ENCODE assay signal across 13 cellular contexts in genomic region chr17:56779306-56779705, GRCh38. TPM values are rescaled to one million over a fixed set of nuclear protein-coding genes. Genes with fewer than 3 reads are reported as not detected.
A peak's percentile ranks its signal among the peaks of the same experiment; 100 is the strongest.
DNase-seq lines count a peak whose midpoint lies in the region; ATAC-seq, FAIRE-seq and TF ChIP-seq lines count a peak whose summit lies in the region.
"Had no signal": no experiment of that assay in that cellular context is flagged by ENCODE, and none has a peak within 500 bp of the region (broad histone marks: within the 10 kb centered on the region; RNA-seq: fewer than 3 reads in every experiment).

No MANE protein-coding gene starts in this region.

- POLR2A ChIA-PET in MCF 10A (lab: Yijun Ruan, JAX), result interaction anchor here (0.7 to 2.7 kb wide), 7 partner anchors 56 to 186 kb away, joined by 3 to 19 read pairs (median 7); partner anchors contain the start of genes NOG and TRIM25

- H3K9ac ChIP-seq in SU-DHL-6 (ENCODE audit: low read length) (no peak overlapping the region), keratinocyte (ENCODE audit: control insufficient read depth, extremely low read depth, insufficient read depth, low read length) (no peak overlapping the region)

- no peaks in the 10 kb centered on the region for H3K9me1 ChIP-seq in keratinocyte (ENCODE audit: control insufficient read depth, extremely low read depth, insufficient read depth, low read length)

- H3K4me1 ChIP-seq in breast epithelium, result no peaks in the 10 kb centered on the region
- H3K4me1 ChIP-seq in keratinocyte (ENCODE audit: control insufficient read depth, extremely low read depth, insufficient read depth, low read length), result peaks cover 13% of the 10 kb centered on the region
- H3K4me1 ChIP-seq in lower lobe of right lung, result peaks cover 12% of the 10 kb centered on the region
- H3K4me1 ChIP-seq: BE2C had no signal

- no peaks in the 10 kb centered on the region for H3F3A ChIP-seq in SU-DHL-6 (ENCODE audit: insufficient read depth)

- ATAC-seq in lower lobe of right lung (no peak), GM18870 (IDR thresholded peaks at IDR 0.05; ENCODE audit: unreplicated experiment) (no peak), GM21515 (IDR thresholded peaks at IDR 0.05; ENCODE audit: unreplicated experiment) (no peak)

- CTCF ChIA-PET in MCF 10A (lab: Yijun Ruan, JAX), result interaction anchor here (0.5 to 4.8 kb wide), 27 partner anchors 8 to 1253 kb away, joined by 3 to 67 read pairs (median 4); partner anchors contain the start of gene NOG

- no peaks in the 10 kb centered on the region for H3K9me3 Mint-ChIP-seq in MCF 10A (ENCODE audit: unreplicated experiment)

- dilution Hi-C loops in keratinocyte (cut with MboI; ENCODE audit: extremely low pct_ligation_motif_present, low sequenced_read_pairs), result no loop called here

- no peak overlapping the region for H3K27ac Mint-ChIP-seq in MCF 10A (ENCODE audit: low read depth, unreplicated experiment)

- intact Hi-C loops in MCF 10A (cut with micrococcal nuclease), result no loop called here
- intact Hi-C loops in breast epithelium (cut with DNase I; ENCODE audit: low total_unique reads), result no loop called here
- intact Hi-C loops in lower lobe of right lung (cut with DNase I), result no loop called here

- DNase-seq in MCF 10A (ENCODE audit: unreplicated experiment) (no peak), breast epithelium (ENCODE audit: low spot score in 2 of 2) (no peak), keratinocyte (ENCODE audit: low read depth, low spot score) (no peak), lower lobe of right lung (no peak), occipital lobe (lab: John Stamatoyannopoulos, UW) (no peak)
- DNase-seq: BE2C, body of pancreas, SHP77, stomach had no signal

- H3K79me2 ChIP-seq in SU-DHL-6 (ENCODE audit: insufficient read depth, low read length) (no peaks in the 10 kb centered on the region), keratinocyte (ENCODE audit: control insufficient read depth, insufficient read depth, low read length) (no peaks in the 10 kb centered on the region)

- no peak for TF ChIP-seq POLR2A in breast epithelium (IDR thresholded peaks at IDR 0.05)

- no peak for FAIRE-seq in keratinocyte (lab: Jason Lieb, UNC)
- FAIRE-seq: H1 had no signal

- peaks cover 24% of the 10 kb centered on the region for H3K4me1 Mint-ChIP-seq in MCF 10A (ENCODE audit: insufficient read depth, unreplicated experiment)

- H3K27me3 ChIP-seq in breast epithelium, result peaks cover 0 to 10% of the 10 kb centered on the region in 2 donors
- no peaks in the 10 kb centered on the region for H3K27me3 ChIP-seq in SU-DHL-6 (ENCODE audit: low read length)
- no peaks in the 10 kb centered on the region for H3K27me3 ChIP-seq in keratinocyte (ENCODE audit: control insufficient read depth, extremely low read depth, insufficient read depth, low read length)
- H3K27me3 ChIP-seq in lower lobe of right lung (ENCODE audit: low read depth), result peaks cover 20% of the 10 kb centered on the region
- H3K27me3 ChIP-seq: body of pancreas had no signal

- no peaks in the 10 kb centered on the region for H3K27me3 Mint-ChIP-seq in MCF 10A (ENCODE audit: insufficient read depth, unreplicated experiment)

- H2AFZ ChIP-seq in SU-DHL-6 (ENCODE audit: low read depth, low read length, severe bottlenecking) (no peak overlapping the region), keratinocyte (ENCODE audit: control insufficient read depth, low read length) (no peak overlapping the region)

- TF ChIP-seq CTCF in MCF 10A (IDR thresholded peaks at IDR 0.05; ENCODE audit: unreplicated experiment), result no peak
- no peak for TF ChIP-seq CTCF in breast epithelium (IDR thresholded peaks at IDR 0.05)
- no peak for TF ChIP-seq CTCF in SU-DHL-6 (IDR thresholded peaks at IDR 0.05; ENCODE audit: insufficient read depth, low read length, poor library complexity, severe bottlenecking)
- TF ChIP-seq CTCF in keratinocyte (optimal IDR thresholded peaks at IDR 0.05 in 1 of 3, IDR thresholded peaks at IDR 0.05 in 1 of 3, conservative IDR thresholded peaks at IDR 0.05 in 1 of 3; ENCODE audit: extremely low read depth in 1 of 3, insufficient read depth in 2 of 3, low read length in 3 of 3), result no peak
- TF ChIP-seq CTCF in lower lobe of right lung (IDR thresholded peaks at IDR 0.05), result no peak

- H3K36me3 ChIP-seq in breast epithelium (no peaks in the 10 kb centered on the region), SU-DHL-6 (ENCODE audit: low read length) (no peaks in the 10 kb centered on the region), keratinocyte (ENCODE audit: control insufficient read depth in 2 of 2, extremely low read depth in 1 of 2, insufficient read depth in 2 of 2, low read length in 2 of 2) (no peaks in the 10 kb centered on the region), lower lobe of right lung (no peaks in the 10 kb centered on the region)
- H3K36me3 ChIP-seq: BE2C, stomach had no signal

- H3K4me2 ChIP-seq in SU-DHL-6 (ENCODE audit: low read depth, low read length, poor library complexity, severe bottlenecking) (peak overlapping the region; percentile 49), keratinocyte (ENCODE audit: control insufficient read depth, extremely low read depth, insufficient read depth, low read depth, low read length) (peak overlapping the region; percentile 79)

- H3K36me3 Mint-ChIP-seq in MCF 10A (ENCODE audit: insufficient read depth, unreplicated experiment), result peaks cover 4% of the 10 kb centered on the region

- no peaks in the 10 kb centered on the region for H4K20me1 ChIP-seq in SU-DHL-6 (ENCODE audit: low read depth, low read length)
- H4K20me1 ChIP-seq in keratinocyte (ENCODE audit: control insufficient read depth, extremely low read depth, insufficient read depth, low read length), result no peaks in the 10 kb centered on the region

- H3K9me3 ChIP-seq in breast epithelium, result no peaks in the 10 kb centered on the region
- no peaks in the 10 kb centered on the region for H3K9me3 ChIP-seq in SU-DHL-6 (ENCODE audit: insufficient read depth, low read length)
- no peaks in the 10 kb centered on the region for H3K9me3 ChIP-seq in keratinocyte (ENCODE audit: control insufficient read depth, low read depth, low read length)
- H3K9me3 ChIP-seq in lower lobe of right lung, result no peaks in the 10 kb centered on the region
- H3K9me3 ChIP-seq: BE2C, body of pancreas, stomach had no signal

- H3K4me3 Mint-ChIP-seq in MCF 10A (ENCODE audit: unreplicated experiment), result peak overlapping the region; percentile 82

- no peak overlapping the region for H3K27ac ChIP-seq in breast epithelium
- no peak overlapping the region for H3K27ac ChIP-seq in SU-DHL-6 (ENCODE audit: low read depth, low read length)
- no peak overlapping the region for H3K27ac ChIP-seq in keratinocyte (ENCODE audit: control insufficient read depth, insufficient read depth, low read length)
- no peak overlapping the region for H3K27ac ChIP-seq in lower lobe of right lung
- H3K27ac ChIP-seq: body of pancreas, stomach had no signal

- H3K4me3 ChIP-seq in breast epithelium, result no peak overlapping the region
- H3K4me3 ChIP-seq in SU-DHL-6 (ENCODE audit: insufficient read depth, low read length, poor library complexity, severe bottlenecking), result no peak overlapping the region
- no peak overlapping the region for H3K4me3 ChIP-seq in keratinocyte (ENCODE audit: control insufficient read depth in 2 of 3, extremely low read depth in 1 of 3, insufficient read depth in 2 of 3, low read depth in 1 of 3, low read length in 3 of 3)
- no peak overlapping the region for H3K4me3 ChIP-seq in lower lobe of right lung

- no peaks in the 10 kb centered on the region for H3K9me2 ChIP-seq in SU-DHL-6 (replicated peaks; ENCODE audit: insufficient read depth, low read length)

- BruUV-seq in MCF 10A (replicated peaks; lab: Mats Ljungman, UMichigan), result no TSS peak

RNA-seq across cellular contexts. Expression of gene C17orf67, which starts 54.4 kb away (rescaled TPM):
- 3.3 and 3.5 TPM in 2 replicates for total RNA-seq in MCF 10A (2022)
- total RNA-seq in breast epithelium, result 1 to 10 TPM in 2 of 3 donors, under 1 TPM in 1; 0.48 to 2.3 (median 2.0) TPM
- 0.33 to 0.52 TPM (median 0.46 TPM) in 3 replicates for polyA plus RNA-seq in keratinocyte
- 3.0 TPM for polyA plus RNA-seq in keratinocyte (2011; ENCODE audit: low read depth)
- 0.23 and 0.31 TPM in 2 replicates for polyA plus RNA-seq in keratinocyte (2011; cell fraction: cytosol; rRNA removed)
- 1.4 and 1.6 TPM in 2 replicates for polyA plus RNA-seq in keratinocyte (2011; cell fraction: nucleus; rRNA removed)
- polyA plus RNA-seq in keratinocyte (2012; ENCODE audit: low replicate concordance), result 0.46 and 0.87 TPM in 2 replicates
- 0.19 to 0.39 TPM (median 0.36 TPM) in 3 replicates for polyA minus RNA-seq in keratinocyte
- not detected for polyA minus RNA-seq in keratinocyte (2011; cell fraction: cytosol; rRNA and poly(A)+ RNA removed)
- not detected in 2 replicates for polyA minus RNA-seq in keratinocyte (2011; cell fraction: nucleus; rRNA and poly(A)+ RNA removed)
- total RNA-seq in lower lobe of right lung, result 3.6 TPM
- 1.9 TPM for total RNA-seq in occipital lobe

RNA-seq across cellular contexts. Expression of gene DGKE, which starts 54.6 kb away (rescaled TPM):
- total RNA-seq in MCF 10A (2022) (16.5 and 23.9 TPM in 2 replicates), breast epithelium (10 to 100 TPM in 2 of 3 donors, 1 to 10 TPM in 1; 7.0 to 13.8 (median 11.9) TPM), lower lobe of right lung (12.7 TPM), occipital lobe (42.0 TPM)
- polyA plus RNA-seq in keratinocyte, result 1.6 to 4.7 TPM (median 2.8 TPM) in 3 replicates
- polyA plus RNA-seq in keratinocyte (2011; ENCODE audit: low read depth), result 4.6 TPM
- 0.94 and 2.0 TPM in 2 replicates for polyA plus RNA-seq in keratinocyte (2011; cell fraction: cytosol; rRNA removed)
- 12.3 and 12.8 TPM in 2 replicates for polyA plus RNA-seq in keratinocyte (2011; cell fraction: nucleus; rRNA removed)
- polyA plus RNA-seq in keratinocyte (2012; ENCODE audit: low replicate concordance), result 2.0 and 2.3 TPM in 2 replicates
- polyA minus RNA-seq in keratinocyte, result 1.5 to 5.7 TPM (median 4.3 TPM) in 3 replicates
- polyA minus RNA-seq in keratinocyte (2011; cell fraction: cytosol; rRNA and poly(A)+ RNA removed), result 2.3 TPM
- 1.9 and 5.5 TPM in 2 replicates for polyA minus RNA-seq in keratinocyte (2011; cell fraction: nucleus; rRNA and poly(A)+ RNA removed)
